Comparison of ENCODE assay signal across 1 cellular context in the genomic region with DNA sequence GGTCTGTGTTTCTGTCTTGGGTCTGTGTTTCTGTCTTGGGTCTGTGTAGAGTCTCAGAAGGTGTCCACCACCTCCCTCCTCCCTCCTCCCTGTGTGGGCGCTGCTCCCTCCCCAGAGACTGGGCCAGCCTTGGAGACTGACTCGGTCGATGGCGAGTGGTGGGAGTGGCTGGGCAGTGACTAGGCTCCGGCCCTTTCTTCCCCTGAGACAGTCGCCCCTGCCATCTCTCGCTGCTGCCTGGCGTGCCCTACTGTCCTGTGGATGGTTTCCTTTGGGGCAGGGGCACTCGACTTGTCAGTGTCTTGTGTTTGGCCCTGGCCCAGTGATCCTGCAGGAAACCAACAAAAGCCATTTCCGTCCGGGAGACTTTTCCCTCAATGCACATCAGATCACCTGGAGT.
TF ChIP-seq lines count a peak whose summit lies in the region.

No MANE protein-coding gene starts in this region.

TF ChIP-seq in WTC11, 78 proteins besides CTCF, POLR2A, EP300 and RAD21:
- TF ChIP-seq ZNF425 (CRISPR knock-in tag; conservative IDR thresholded peaks at IDR 0.05), result no peak
